9 cellular contexts compared by ENCODE assay signal in the genomic region with DNA sequence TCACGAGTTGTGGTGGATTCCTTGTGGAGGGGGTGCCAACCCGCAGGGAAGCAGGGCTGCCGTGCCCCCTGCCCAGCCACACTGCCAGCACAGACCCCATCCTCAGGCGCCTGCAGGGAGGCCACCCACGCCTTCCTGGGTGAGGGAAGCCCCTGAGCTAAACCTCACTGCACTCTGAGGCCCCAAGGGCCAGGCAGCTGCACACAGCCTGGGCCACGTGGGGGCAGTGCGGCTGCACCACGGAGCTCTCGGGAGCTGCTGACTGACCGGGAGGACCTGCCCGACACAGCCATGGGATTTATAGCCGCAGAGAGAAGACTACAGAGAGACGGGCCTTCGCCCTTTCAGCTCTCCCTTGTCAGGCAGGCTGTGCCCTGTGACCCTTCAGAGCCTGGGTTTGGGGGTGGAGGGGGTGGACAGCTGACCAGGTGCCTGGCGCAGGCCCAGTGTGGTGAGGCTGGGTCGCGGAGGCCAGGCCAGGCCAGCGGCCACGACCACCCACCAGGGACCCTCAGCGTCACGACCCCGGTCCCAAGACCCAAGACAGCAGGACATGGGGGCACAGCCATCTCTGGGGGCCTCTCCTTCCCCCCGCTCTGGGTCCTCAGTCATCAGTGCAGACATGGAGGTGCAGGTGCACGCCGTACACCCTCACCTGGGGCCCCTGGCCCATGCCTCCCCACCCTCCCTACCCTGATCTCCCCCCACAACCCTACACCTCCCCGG. TPM values are rescaled to one million over a fixed set of nuclear protein-coding genes. Genes with fewer than 3 reads are reported as not detected.
DNase-seq lines count a peak whose midpoint lies in the region; ATAC-seq, FAIRE-seq and TF ChIP-seq lines count a peak whose summit lies in the region.
"Had no signal": no experiment of that assay in that cellular context is flagged by ENCODE, and none has a peak within 500 bp of the region (broad histone marks: within the 10 kb centered on the region; RNA-seq: fewer than 3 reads in every experiment).

No MANE protein-coding gene starts in this region.

- no peak for TF ChIP-seq POLR2A in A549 (IDR thresholded peaks at IDR 0.05; ENCODE audit: low read length)

- CTCF ChIA-PET in A549 (lab: Yijun Ruan, JAX), result interaction anchor here (0.7 to 8.1 kb wide), 30 partner anchors 8 to 576 kb away, joined by 3 to 186 read pairs (median 4); a partner anchor contains a TSS

- peak overlapping the region; percentile 72; the same call in 2 of the 3 replicates for H3K4me2 ChIP-seq in A549

- no peaks in the 10 kb centered on the region for H3K9me3 Mint-ChIP-seq in endothelial cell (ENCODE audit: unreplicated experiment)
- no peaks in the 10 kb centered on the region for H3K9me3 Mint-ChIP-seq in naive thymus-derived CD8-positive, alpha-beta T cell
- H3K9me3 Mint-ChIP-seq: natural killer cell treated with Interleukin-12 subunit alpha and Interleukin-12 subunit beta and Interleukin-15 and Interleukin-18, amount 100 ng/mL, for 72 hours had no signal

- peak overlapping the region; percentile 33 to 87; a peak in 4 of 6 replicates for H3K27ac ChIP-seq in A549

- H3K27me3 Mint-ChIP-seq in T-helper 17 cell (peaks cover 12% of the 10 kb centered on the region), endothelial cell (ENCODE audit: unreplicated experiment) (peaks cover 25% of the 10 kb centered on the region)
- H3K27me3 Mint-ChIP-seq in naive thymus-derived CD8-positive, alpha-beta T cell, result peaks cover 2 to 21% (median 9%) of the 10 kb centered on the region in 5 donors

- H3K4me3 Mint-ChIP-seq in T-helper 17 cell (no peak overlapping the region), endothelial cell (ENCODE audit: unreplicated experiment) (no peak overlapping the region)
- H3K4me3 Mint-ChIP-seq in naive thymus-derived CD8-positive, alpha-beta T cell, result peak overlapping the region in 1 of 10 donors; percentile 26
- H3K4me3 Mint-ChIP-seq: natural killer cell treated with Interleukin-12 subunit alpha and Interleukin-12 subunit beta and Interleukin-15 and Interleukin-18, amount 100 ng/mL, for 72 hours had no signal

- ATAC-seq in A549 (peak; percentile 75 to 90), T-helper 17 cell (peak; percentile 50)
- peak; percentile 74 to 76 for ATAC-seq in naive thymus-derived CD8-positive, alpha-beta T cell

- peak; percentile 69 for TF ChIP-seq CTCF in A549 (IDR thresholded peaks at IDR 0.05)
- peak; percentile 94 for TF ChIP-seq CTCF in GM12864 (IDR thresholded peaks at IDR 0.05; ENCODE audit: low read depth, low read length, missing control alignments)
- no peak for TF ChIP-seq CTCF in endothelial cell (IDR thresholded peaks at IDR 0.05; ENCODE audit: unreplicated experiment)

- H3K27ac Mint-ChIP-seq in T-helper 17 cell (no peak overlapping the region), endothelial cell (ENCODE audit: unreplicated experiment) (no peak overlapping the region)
- H3K27ac Mint-ChIP-seq in naive thymus-derived CD8-positive, alpha-beta T cell, result peak overlapping the region in 3 of 10 donors; percentile 56 to 67 (median 62)
- H3K27ac Mint-ChIP-seq: natural killer cell treated with Interleukin-12 subunit alpha and Interleukin-12 subunit beta and Interleukin-15 and Interleukin-18, amount 100 ng/mL, for 72 hours had no signal

- no peak overlapping the region for H3K4me3 ChIP-seq in A549
- H3K4me3 ChIP-seq in GM12864 (ENCODE audit: low read depth, low read length), result no peak overlapping the region

- intact Hi-C loops in posterior vena cava (cut with DNase I), result no loop called here

- H3K36me3 Mint-ChIP-seq in T-helper 17 cell (ENCODE audit: low read depth) (peaks cover 3% of the 10 kb centered on the region), endothelial cell (ENCODE audit: low read depth, unreplicated experiment) (peaks cover 14% of the 10 kb centered on the region)
- H3K36me3 Mint-ChIP-seq in naive thymus-derived CD8-positive, alpha-beta T cell, result peaks cover 0 to 32% (median 2%) of the 10 kb centered on the region in 3 donors
- H3K36me3 Mint-ChIP-seq: natural killer cell treated with Interleukin-12 subunit alpha and Interleukin-12 subunit beta and Interleukin-15 and Interleukin-18, amount 100 ng/mL, for 72 hours had no signal

- H3K9me3 ChIP-seq in A549 (no peaks in the 10 kb centered on the region), T-helper 17 cell (ENCODE audit: control insufficient read depth, low read length, poor library complexity, severe bottlenecking) (no peaks in the 10 kb centered on the region)

- FAIRE-seq in A549 (lab: Jason Lieb, UNC), result no peak

- DNase-seq in A549 (ENCODE audit: low read depth in 1 of 2, low spot score in 1 of 2) (peak; percentile 82 to 88), GM12864 (ENCODE audit: low read depth) (peak; percentile 69), HCEC 1CT (peak; percentile 67), LoVo (ENCODE audit: low spot score) (peak; percentile 48), T-helper 17 cell (no peak), endothelial cell (ENCODE audit: low spot score) (peak; percentile 79), posterior vena cava (ENCODE audit: low spot score) (no peak)
- DNase-seq in naive thymus-derived CD8-positive, alpha-beta T cell, result peak in 5 of 10 donors; percentile 10 to 32 (median 30)

- TF ChIP-seq RAD21 in A549 (conservative IDR thresholded peaks at IDR 0.05 in 1 of 2, IDR thresholded peaks at IDR 0.05 in 1 of 2), result peak; percentile 81 to 86

- POLR2A ChIA-PET in A549 (lab: Yijun Ruan, JAX), result interaction anchor here (0.8 to 1.0 kb wide), 2 partner anchors 46 to 125 kb away, joined by 4 to 6 read pairs; a partner anchor contains a TSS
- POLR2A ChIA-PET in naive thymus-derived CD8-positive, alpha-beta T cell (lab: Charles Lee), result interaction anchor here (0.7 to 1.0 kb wide), 4 partner anchors 25 to 129 kb away, joined by 3 read pairs; no protein-coding TSS in a partner anchor

- TF ChIP-seq EP300 in A549 (IDR thresholded peaks at IDR 0.05), result no peak

- H3K4me1 Mint-ChIP-seq in T-helper 17 cell (peaks cover 7% of the 10 kb centered on the region), endothelial cell (ENCODE audit: unreplicated experiment) (no peaks in the 10 kb centered on the region)
- H3K4me1 Mint-ChIP-seq in naive thymus-derived CD8-positive, alpha-beta T cell, result peaks cover 7 to 22% (median 15%) of the 10 kb centered on the region in 4 donors

- WGBS in A549 (ENCODE audit: missing lambda C conversion rate), result 15% methylated on average over 8 of the region's 26 CpGs

- H3K4me1 ChIP-seq in A549, result peaks cover 24% of the 10 kb centered on the region

TF ChIP-seq in A549, 52 proteins besides CTCF, POLR2A, EP300 and RAD21 (continues in another document):
- TF ChIP-seq, protein P1, sequence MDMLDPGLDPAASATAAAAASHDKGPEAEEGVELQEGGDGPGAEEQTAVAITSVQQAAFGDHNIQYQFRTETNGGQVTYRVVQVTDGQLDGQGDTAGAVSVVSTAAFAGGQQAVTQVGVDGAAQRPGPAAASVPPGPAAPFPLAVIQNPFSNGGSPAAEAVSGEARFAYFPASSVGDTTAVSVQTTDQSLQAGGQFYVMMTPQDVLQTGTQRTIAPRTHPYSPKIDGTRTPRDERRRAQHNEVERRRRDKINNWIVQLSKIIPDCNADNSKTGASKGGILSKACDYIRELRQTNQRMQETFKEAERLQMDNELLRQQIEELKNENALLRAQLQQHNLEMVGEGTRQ (IDR thresholded peaks at IDR 0.05), result peak; percentile 42; the same call in 1 of the 2 replicates
- peak; percentile 69 for TF ChIP-seq SMC3 (IDR thresholded peaks at IDR 0.05)
- TF ChIP-seq, protein P2, sequence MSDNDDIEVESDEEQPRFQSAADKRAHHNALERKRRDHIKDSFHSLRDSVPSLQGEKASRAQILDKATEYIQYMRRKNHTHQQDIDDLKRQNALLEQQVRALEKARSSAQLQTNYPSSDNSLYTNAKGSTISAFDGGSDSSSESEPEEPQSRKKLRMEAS (IDR thresholded peaks at IDR 0.05), result peak; percentile 62
- no peak for TF ChIP-seq ZFP36 (IDR thresholded peaks at IDR 0.05; ENCODE audit: borderline replicate concordance, partially characterized antibody)
- TF ChIP-seq MYC (IDR thresholded peaks at IDR 0.05; ENCODE audit: borderline replicate concordance, low read length), result no peak
- no peak for TF ChIP-seq FOSL2 (IDR thresholded peaks at IDR 0.05)
- no peak for TF ChIP-seq FOSL2 (CRISPR knock-in tag; IDR thresholded peaks at IDR 0.05)
- TF ChIP-seq GATA3 (IDR thresholded peaks at IDR 0.05; ENCODE audit: borderline replicate concordance), result no peak
- no peak for TF ChIP-seq BHLHE40 (IDR thresholded peaks at IDR 0.05; ENCODE audit: low read depth, low read length)
- no peak for TF ChIP-seq JUN (IDR thresholded peaks at IDR 0.05)
- TF ChIP-seq MAZ (IDR thresholded peaks at IDR 0.05; ENCODE audit: borderline replicate concordance, low read depth, low read length), result no peak
- no peak for TF ChIP-seq RCOR1 (IDR thresholded peaks at IDR 0.05; ENCODE audit: low read depth, low read length)
- no peak for TF ChIP-seq RARB (CRISPR knock-in tag; IDR thresholded peaks at IDR 0.05)
- TF ChIP-seq HEYL (CRISPR knock-in tag; IDR thresholded peaks at IDR 0.05), result no peak

RNA-seq across cellular contexts. Expression of a gene that starts 4.3 kb away (rescaled TPM):
- polyA plus RNA-seq in A549 (2011; rRNA removed), result 1.2 and 1.4 TPM in 2 replicates
- polyA plus RNA-seq in A549 (2012; cell fraction: cytosol; rRNA removed), result 2.2 and 3.8 TPM in 2 replicates
- 7.3 and 7.8 TPM in 2 replicates for polyA plus RNA-seq in A549 (2012; cell fraction: nucleus; rRNA removed)
- polyA plus RNA-seq in A549 (2017; fragmentation: RNase III; extraction: RNeasy Plus Mini Kit Qiagen cat#74134 plus additional on column Dnase treatment), result 1.7 to 2.3 TPM (median 1.8 TPM) in 3 replicates
- polyA minus RNA-seq in A549 (2011; rRNA and poly(A)+ RNA removed), result 0.70 and 1.5 TPM in 2 replicates
- total RNA-seq in T-helper 17 cell, result 1 to 10 TPM in 1 of 2 donors, under 1 TPM in 1; 0.80 to 4.4 TPM
- 8.7 TPM for total RNA-seq in endothelial cell (ENCODE audit: unreplicated experiment)
- total RNA-seq in naive thymus-derived CD8-positive, alpha-beta T cell, result 1 to 10 TPM; 5.8 to 7.6 TPM
- polyA plus RNA-seq in naive thymus-derived CD8-positive, alpha-beta T cell, result under 1 TPM in 2 of 3 donors, not detected in 1; 0.11 to 0.23 TPM
- 1 to 10 TPM in 1 of 2 donors, under 1 TPM in 1; 0.69 to 2.9 TPM for total RNA-seq in posterior vena cava

RNA-seq across cellular contexts. Expression of a gene that starts 45.8 kb away (rescaled TPM):
- 234 and 273 TPM in 2 replicates for polyA plus RNA-seq in A549 (2011; rRNA removed)
- 336 and 362 TPM in 2 replicates for polyA plus RNA-seq in A549 (2012; cell fraction: cytosol; rRNA removed)
- polyA plus RNA-seq in A549 (2012; cell fraction: nucleus; rRNA removed), result 211 and 239 TPM in 2 replicates
- 174 to 184 TPM (median 174 TPM) in 3 replicates for polyA plus RNA-seq in A549 (2017; fragmentation: RNase III; extraction: RNeasy Plus Mini Kit Qiagen cat#74134 plus additional on column Dnase treatment)
- polyA minus RNA-seq in A549 (2011; rRNA and poly(A)+ RNA removed), result 106 and 151 TPM in 2 replicates
- 10 to 100 TPM; 50.3 to 52.2 TPM for total RNA-seq in T-helper 17 cell
- total RNA-seq in endothelial cell (ENCODE audit: unreplicated experiment), result 101 TPM
- 10 to 100 TPM; 92.5 to 98.2 TPM for total RNA-seq in naive thymus-derived CD8-positive, alpha-beta T cell
- 100 to 1,000 TPM; 183 to 223 (median 211) TPM for polyA plus RNA-seq in naive thymus-derived CD8-positive, alpha-beta T cell
- total RNA-seq in posterior vena cava, result 10 to 100 TPM; 49.6 to 53.0 TPM

Comparison
In these comparisons a context has a peak if more than half of its experiments do, and no peak if none do; other contexts are left out.
1. DNase-seq: peak in A549 (2 of 2), GM12864 (single experiment), HCEC 1CT (single experiment), LoVo (single experiment) and endothelial cell (single experiment); none in T-helper 17 cell (0 of 3) and posterior vena cava (single experiment).
2. Peak in every context shown above with its lines, with median percentiles within 50 percentile points of each other: ATAC-seq.